17 cellular contexts compared by ENCODE assay signal in the genomic region with DNA sequence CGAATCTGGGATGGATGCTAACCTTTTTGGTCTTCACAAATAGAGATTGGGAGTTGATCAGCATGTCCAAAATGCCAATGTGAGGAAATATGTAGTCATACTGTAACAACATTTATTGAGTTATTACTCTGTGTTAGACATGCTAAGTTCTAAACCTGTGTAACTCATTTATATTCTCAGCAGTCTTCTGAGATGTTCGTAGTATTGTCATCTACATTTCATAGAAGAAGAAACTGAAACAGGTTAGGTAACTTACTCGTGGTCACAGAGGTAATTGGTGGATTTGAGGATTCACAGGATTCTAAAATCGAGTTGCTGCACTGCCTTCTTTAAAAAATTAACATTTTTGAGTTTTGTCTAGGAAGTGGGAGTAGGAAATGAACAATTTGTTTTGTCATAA.
DNase-seq lines count a peak whose midpoint lies in the region; ATAC-seq and TF ChIP-seq lines count a peak whose summit lies in the region.
"Had no signal": no experiment of that assay in that cellular context is flagged by ENCODE, and none has a peak within 500 bp of the region (broad histone marks: within the 10 kb centered on the region; RNA-seq: fewer than 3 reads in every experiment).

No MANE protein-coding gene starts in this region.

- peak overlapping the region; percentile 95 for H3K27ac Mint-ChIP-seq in activated T-helper 1 cell treated with anti-CD3 and anti-CD28 coated beads, Interleukin-12 subunit alpha, Interleukin-12 subunit beta, Interleukin-2, Interleukin-4 antibody, amounts not matched to agents 30 ng/mL and 10 ng/mL and 1 ng/mL, durations not matched to agents 14 hours and 24 hours and 36 hours
- H3K27ac Mint-ChIP-seq in Calu3 (ENCODE audit: unreplicated experiment): no peak overlapping the region
- H3K27ac Mint-ChIP-seq: memory B cell had no signal

- H3K36me3 Mint-ChIP-seq in activated T-cell treated with anti-CD3 and anti-CD28 coated beads, Interleukin-2, amount 50 U/mL, for 4 hours (ENCODE audit: insufficient read depth): no peaks in the 10 kb centered on the region
- H3K36me3 Mint-ChIP-seq in activated T-helper 1 cell treated with anti-CD3 and anti-CD28 coated beads, Interleukin-12 subunit alpha, Interleukin-12 subunit beta, Interleukin-2, Interleukin-4 antibody, amounts not matched to agents 30 ng/mL and 10 ng/mL and 1 ng/mL, durations not matched to agents 14 hours and 24 hours and 36 hours (ENCODE audit: low read depth): peaks cover 9% of the 10 kb centered on the region
- H3K36me3 Mint-ChIP-seq in Calu3 (ENCODE audit: insufficient read depth, unreplicated experiment): no peaks in the 10 kb centered on the region
- H3K36me3 Mint-ChIP-seq: memory B cell had no signal

- H3K27me3 Mint-ChIP-seq in activated T-cell treated with anti-CD3 and anti-CD28 coated beads, Interleukin-2, amount 50 U/mL, for 4 hours (ENCODE audit: low read depth): no peaks in the 10 kb centered on the region
- H3K27me3 Mint-ChIP-seq in activated T-helper 1 cell treated with anti-CD3 and anti-CD28 coated beads, Interleukin-12 subunit alpha, Interleukin-12 subunit beta, Interleukin-2, Interleukin-4 antibody, amounts not matched to agents 30 ng/mL and 10 ng/mL and 1 ng/mL, durations not matched to agents 14 hours and 24 hours and 36 hours (ENCODE audit: insufficient read depth): no peaks in the 10 kb centered on the region
- no peaks in the 10 kb centered on the region for H3K27me3 Mint-ChIP-seq in Calu3 (ENCODE audit: unreplicated experiment)

- H3K4me3 ChIP-seq in vagina: no peak overlapping the region
- H3K4me3 ChIP-seq: gastroesophageal sphincter, sigmoid colon had no signal

- intact Hi-C loops in activated T-helper 1 cell treated with anti-CD3 and anti-CD28 coated beads, Interleukin-12 subunit alpha, Interleukin-12 subunit beta, Interleukin-2, Interleukin-4 antibody, amounts not matched to agents 30 ng/mL and 10 ng/mL and 1 ng/mL, durations not matched to agents 14 hours and 24 hours and 36 hours (cut with micrococcal nuclease): loop anchor here (1.0 kb wide), 7 partner anchors 14 to 163 kb away; no protein-coding TSS in a partner anchor
- intact Hi-C loops in Calu3 (cut with micrococcal nuclease; ENCODE audit: unreplicated experiment): no loop called here
- intact Hi-C loops in vagina (cut with DNase I): no loop called here

- H3K4me3 Mint-ChIP-seq in activated T-cell treated with anti-CD3 and anti-CD28 coated beads, Interleukin-2, amount 50 U/mL, for 4 hours: peak overlapping the region; percentile 73
- peak overlapping the region; percentile 84 for H3K4me3 Mint-ChIP-seq in activated T-helper 1 cell treated with anti-CD3 and anti-CD28 coated beads, Interleukin-12 subunit alpha, Interleukin-12 subunit beta, Interleukin-2, Interleukin-4 antibody, amounts not matched to agents 30 ng/mL and 10 ng/mL and 1 ng/mL, durations not matched to agents 14 hours and 24 hours and 36 hours
- no peak overlapping the region for H3K4me3 Mint-ChIP-seq in Calu3 (ENCODE audit: low read depth, unreplicated experiment)
- H3K4me3 Mint-ChIP-seq: memory B cell had no signal

- H3K27me3 ChIP-seq in vagina: no peaks in the 10 kb centered on the region
- H3K27me3 ChIP-seq: gastroesophageal sphincter, sigmoid colon had no signal

- TF ChIP-seq CTCF in Calu3 (IDR thresholded peaks at IDR 0.05; ENCODE audit: unreplicated experiment): no peak
- no peak for TF ChIP-seq CTCF in vagina (IDR thresholded peaks at IDR 0.05)

- peak; percentile 83 to 86 for ATAC-seq in activated T-cell treated with anti-CD3 and anti-CD28 coated beads, Interleukin-2, amount 50 U/mL, for 4 hours
- ATAC-seq in HG02798 (IDR thresholded peaks at IDR 0.05; ENCODE audit: poor library complexity, unreplicated experiment): peak; percentile 65
- ATAC-seq in stimulated activated naive CD8-positive, alpha-beta T cell treated with anti-CD3 and anti-CD28 coated beads, Interleukin-15, Interleukin-2, amounts not matched to agents 100 U/mL and 50 U/mL, for 24 hours: peak; percentile 85
- ATAC-seq in HG03139 (IDR thresholded peaks at IDR 0.05; ENCODE audit: unreplicated experiment): no peak
- ATAC-seq: gastroesophageal sphincter had no signal

- H3K4me1 Mint-ChIP-seq in activated T-cell treated with anti-CD3 and anti-CD28 coated beads, Interleukin-2, amount 50 U/mL, for 4 hours (ENCODE audit: low read depth): peaks cover 59% of the 10 kb centered on the region
- H3K4me1 Mint-ChIP-seq in activated T-helper 1 cell treated with anti-CD3 and anti-CD28 coated beads, Interleukin-12 subunit alpha, Interleukin-12 subunit beta, Interleukin-2, Interleukin-4 antibody, amounts not matched to agents 30 ng/mL and 10 ng/mL and 1 ng/mL, durations not matched to agents 14 hours and 24 hours and 36 hours (ENCODE audit: low read depth): peaks cover 70% of the 10 kb centered on the region
- no peaks in the 10 kb centered on the region for H3K4me1 Mint-ChIP-seq in Calu3 (ENCODE audit: low read depth, unreplicated experiment)
- H3K4me1 Mint-ChIP-seq: memory B cell had no signal

- H3K36me3 ChIP-seq in vagina: no peaks in the 10 kb centered on the region
- H3K36me3 ChIP-seq: gastroesophageal sphincter, sigmoid colon had no signal

- H3K4me1 ChIP-seq in vagina: no peaks in the 10 kb centered on the region
- H3K4me1 ChIP-seq: sigmoid colon had no signal

- H3K9me3 Mint-ChIP-seq in activated T-cell treated with anti-CD3 and anti-CD28 coated beads, Interleukin-2, amount 50 U/mL, for 4 hours: no peaks in the 10 kb centered on the region
- no peaks in the 10 kb centered on the region for H3K9me3 Mint-ChIP-seq in activated T-helper 1 cell treated with anti-CD3 and anti-CD28 coated beads, Interleukin-12 subunit alpha, Interleukin-12 subunit beta, Interleukin-2, Interleukin-4 antibody, amounts not matched to agents 30 ng/mL and 10 ng/mL and 1 ng/mL, durations not matched to agents 14 hours and 24 hours and 36 hours
- H3K9me3 Mint-ChIP-seq in Calu3 (ENCODE audit: low read depth, unreplicated experiment): no peaks in the 10 kb centered on the region
- H3K9me3 Mint-ChIP-seq: memory B cell had no signal

- no peak overlapping the region for H3K27ac ChIP-seq in vagina
- H3K27ac ChIP-seq: gastroesophageal sphincter, sigmoid colon had no signal

- CTCF ChIA-PET in Calu3 (lab: Charles Lee): no interaction called here

- no peaks in the 10 kb centered on the region for H3K9me3 ChIP-seq in vagina
- H3K9me3 ChIP-seq: sigmoid colon had no signal

- BruUV-seq in Calu3 (replicated peaks; lab: Mats Ljungman, UMichigan): no TSS peak

- TF ChIP-seq POLR2A in vagina (IDR thresholded peaks at IDR 0.05): no peak

- DNase-seq in activated T-cell treated with anti-CD3 and anti-CD28 coated beads, Interleukin-2, amount 50 U/mL, for 4 hours: no peak
- no peak for DNase-seq in activated T-cell treated with anti-CD3 and anti-CD28 coated beads, Interleukin-2, amount 50 U/mL, for 48 hours
- no peak for DNase-seq in activated T-helper 1 cell treated with anti-CD3 and anti-CD28 coated beads, Interleukin-12 subunit alpha, Interleukin-12 subunit beta, Interleukin-2, Interleukin-4 antibody, amounts not matched to agents 30 ng/mL and 10 ng/mL and 1 ng/mL, durations not matched to agents 14 hours and 24 hours and 36 hours (ENCODE audit: low spot score)
- DNase-seq in stimulated activated naive CD8-positive, alpha-beta T cell treated with anti-CD3 and anti-CD28 coated beads, Interleukin-15, Interleukin-2, amounts not matched to agents 100 U/mL and 50 U/mL, for 24 hours: no peak
- no peak for DNase-seq in Calu3
- DNase-seq in vagina (ENCODE audit: extremely low spot score in 2 of 2): no peak
- DNase-seq: activated CD4-positive, alpha-beta T cell treated with anti-CD3 and anti-CD28 coated beads, Interleukin-2, amount 50 U/mL, for 1 hour; cerebellar nuclear complex; NCI-H2081 treated with DMSO at 0.1 percent for 48 hours; NCI-H526 treated with DMSO at 0.1 percent for 48 hours; RPMI8226; sigmoid colon; stimulated activated naive CD4-positive, alpha-beta T cell treated with Interleukin-2 at 50 U/mL for 16 hours had no signal
